13 cellular contexts compared by ENCODE assay signal in genomic region chr2:215032153-215032552, GRCh38.
"Had no signal": no experiment of that assay in that cellular context is flagged by ENCODE, and none has a peak within 500 bp of the region (broad histone marks: within the 10 kb centered on the region; RNA-seq: fewer than 3 reads in every experiment).

No MANE protein-coding gene starts in this region.

- H3K27me3 Mint-ChIP-seq: stimulated activated naive CD8-positive, alpha-beta T cell treated with anti-CD3 and anti-CD28 coated beads, Interleukin-15, amount 100 ng/mL, for 72 hours had no signal

- H3K36me3 Mint-ChIP-seq: activated naive CD8-positive, alpha-beta T cell; mesothelial cell of epicardium had no signal

- DNase-seq: activated CD4-positive, alpha-beta T cell treated with anti-CD3 and anti-CD28 coated beads, Interleukin-2, amount 50 U/mL, for 1 hour; activated effector memory CD4-positive, alpha-beta T cell treated with Interleukin-2 at 50 U/mL for 16 hours; activated T-cell treated with anti-CD3 and anti-CD28 coated beads, Interleukin-2, amount 50 U/mL, for 1 hour; dorsolateral prefrontal cortex; hippocampal formation; kidney glomerular epithelial cell; ovary; stimulated activated CD4-positive, alpha-beta T cell treated with anti-CD3 and anti-CD28 coated beads, Interleukin-4, amount 100 ng/mL, for 1 hour; stimulated activated naive CD8-positive, alpha-beta T cell treated with anti-CD3 and anti-CD28 coated beads, Interleukin-15, amount 100 ng/mL, for 72 hours; testis had no signal

- ATAC-seq: stimulated activated naive CD8-positive, alpha-beta T cell treated with anti-CD3 and anti-CD28 coated beads, Interleukin-15, amount 100 ng/mL, for 72 hours had no signal

- H3K4me3 Mint-ChIP-seq: activated naive CD8-positive, alpha-beta T cell; mesothelial cell of epicardium; neural crest cell; stimulated activated naive CD8-positive, alpha-beta T cell treated with anti-CD3 and anti-CD28 coated beads, Interleukin-15, amount 100 ng/mL, for 72 hours had no signal

- H3K9me3 Mint-ChIP-seq: mesothelial cell of epicardium; stimulated activated naive CD8-positive, alpha-beta T cell treated with anti-CD3 and anti-CD28 coated beads, Interleukin-15, amount 100 ng/mL, for 72 hours had no signal

- H3K27ac Mint-ChIP-seq: activated naive CD8-positive, alpha-beta T cell; mesothelial cell of epicardium; stimulated activated naive CD8-positive, alpha-beta T cell treated with anti-CD3 and anti-CD28 coated beads, Interleukin-15, amount 100 ng/mL, for 72 hours had no signal

- H3K4me1 Mint-ChIP-seq: neural crest cell; stimulated activated naive CD8-positive, alpha-beta T cell treated with anti-CD3 and anti-CD28 coated beads, Interleukin-15, amount 100 ng/mL, for 72 hours had no signal
